In the genomic region with DNA sequence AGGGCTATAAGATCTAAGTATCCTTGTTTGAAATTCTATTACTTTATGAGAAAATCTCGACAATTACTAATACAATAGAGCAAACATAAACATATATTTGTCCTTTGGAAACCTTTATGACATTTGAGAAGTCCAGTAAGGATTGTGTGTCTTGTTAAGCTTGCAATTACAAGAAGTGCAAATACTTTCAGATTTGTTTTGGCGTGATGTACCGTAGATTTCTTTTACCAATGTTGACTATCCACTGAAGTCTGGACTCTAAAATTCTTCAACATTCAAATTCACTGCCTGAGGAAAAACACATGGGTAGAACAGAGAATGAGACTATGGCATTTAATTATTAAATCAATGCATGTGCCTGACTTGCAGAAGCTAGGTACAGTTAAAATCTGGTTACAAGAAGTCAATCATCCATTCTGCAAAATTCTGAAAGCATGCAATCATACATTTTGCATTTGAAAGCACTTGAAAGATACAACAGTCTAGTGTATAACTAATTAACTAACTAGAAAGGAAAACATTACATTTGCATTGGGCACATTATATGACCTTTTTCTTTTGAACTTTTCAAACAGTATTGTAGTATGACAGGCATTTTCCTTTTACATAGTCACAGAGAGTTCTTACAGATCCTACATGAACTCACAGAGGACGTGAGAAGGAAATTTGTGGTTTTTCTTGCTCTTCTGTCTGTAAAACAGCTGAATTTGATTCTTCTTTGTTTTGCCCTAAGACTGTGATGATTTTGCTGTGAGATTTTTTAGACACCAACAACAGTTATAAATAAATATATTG, we compare ENCODE assay signal across 14 cellular contexts.
A peak's percentile ranks its signal among the peaks of the same experiment; 100 is the strongest.
DNase-seq lines count a peak whose midpoint lies in the region; ATAC-seq and TF ChIP-seq lines count a peak whose summit lies in the region.
"Had no signal": no experiment of that assay in that cellular context is flagged by ENCODE, and none has a peak within 500 bp of the region (broad histone marks: within the 10 kb centered on the region; RNA-seq: fewer than 3 reads in every experiment).

No MANE protein-coding gene starts in this region.

- H3K4me2 ChIP-seq in DOHH2 (ENCODE audit: low read length), result peak overlapping the region; percentile 24; the same call in 1 of the 2 replicates
- H3K4me2 ChIP-seq in KMS-11, result peak overlapping the region; percentile 73
- H3K4me2 ChIP-seq in PC-9, result peak overlapping the region; percentile 72

- H3K9ac ChIP-seq in KMS-11, result no peak overlapping the region

- intact Hi-C loops in PC-9 (cut with micrococcal nuclease; ENCODE audit: unreplicated experiment), result no loop called here

- ATAC-seq in GM21360 (IDR thresholded peaks at IDR 0.05; ENCODE audit: unreplicated experiment), result no peak

- H2AFZ ChIP-seq in KMS-11 (ENCODE audit: low read depth), result no peak overlapping the region
- H2AFZ ChIP-seq in PC-9, result 0 out of 2 replicates have a peak overlapping the region, but pooled peaks have one; percentile 69

- POLR2A ChIA-PET in PC-9 (lab: Charles Lee; ENCODE audit: unreplicated experiment), result interaction anchor here (0.6 kb wide), 1 partner anchor 33 kb away, joined by 3 read pairs; no protein-coding TSS in a partner anchor

- H3K9me3 Mint-ChIP-seq in neural crest cell (peaks cover 8% of the 10 kb centered on the region), mesothelial cell of epicardium (peaks cover 11% of the 10 kb centered on the region)

- H3K36me3 ChIP-seq in DOHH2 (ENCODE audit: control insufficient read depth, low read length) (no peaks in the 10 kb centered on the region), KMS-11 (ENCODE audit: insufficient read depth) (no peaks in the 10 kb centered on the region), PC-9 (ENCODE audit: low read depth) (no peaks in the 10 kb centered on the region)

- H3K4me3 ChIP-seq in DOHH2 (ENCODE audit: low read length) (no peak overlapping the region), KMS-11 (IDR thresholded peaks at IDR 0.05; ENCODE audit: insufficient read depth, low read depth, low read length) (no peak overlapping the region), PC-9 (peak overlapping the region; percentile 55; the same call in 1 of the 2 replicates)

- H3K4me3 Mint-ChIP-seq in neural crest cell (no peak overlapping the region), mesothelial cell of epicardium (no peak overlapping the region)
- H3K4me3 Mint-ChIP-seq: CD4-positive, alpha-beta memory T cell had no signal

- CTCF ChIA-PET in PC-9 (lab: Charles Lee), result no interaction called here

- BruUV-seq in PC-9 (replicated peaks; lab: Mats Ljungman, UMichigan), result no TSS peak

- no peak for DNase-seq in PC-9
- no peak for DNase-seq in neural crest cell (ENCODE audit: low read depth, low spot score)
- DNase-seq in NOMO-1 treated with dmso at 0.1 percent for 144 hours (lab: John Stamatoyannopoulos, UW; ENCODE audit: unreplicated experiment), result no peak
- no peak for DNase-seq in CD1c-positive myeloid dendritic cell (ENCODE audit: extremely low spot score)
- DNase-seq in mesothelial cell of epicardium (ENCODE audit: low spot score in 2 of 2, unreplicated experiment in 2 of 2), result no peak
- DNase-seq: ACHN; CD4-positive, alpha-beta memory T cell; NCI-H1105 treated with DMSO at 0.1 percent for 48 hours; NCI-H1694; NCI-H2081 treated with DMSO at 0.1 percent for 48 hours; NK-92 treated with Interleukin-12 subunit alpha and Interleukin-12 subunit beta, amount 100 ng/mL, for 24 hours had no signal

- peaks cover 32% of the 10 kb centered on the region for H3K4me1 ChIP-seq in DOHH2 (ENCODE audit: control insufficient read depth, low read length)
- peaks cover 47% of the 10 kb centered on the region for H3K4me1 ChIP-seq in KMS-11 (ENCODE audit: low read depth, poor library complexity, severe bottlenecking)
- H3K4me1 ChIP-seq in PC-9 (replicated peaks; ENCODE audit: insufficient read depth), result no peaks in the 10 kb centered on the region

- H3K9me3 ChIP-seq in DOHH2 (ENCODE audit: control insufficient read depth, insufficient read depth, low read length), result no peaks in the 10 kb centered on the region; the same call in 1 of the 2 replicates
- no peaks in the 10 kb centered on the region for H3K9me3 ChIP-seq in PC-9 (ENCODE audit: insufficient read depth, low read depth)

- peaks cover 8% of the 10 kb centered on the region for H3K4me1 Mint-ChIP-seq in neural crest cell
- H3K4me1 Mint-ChIP-seq in mesothelial cell of epicardium, result no peaks in the 10 kb centered on the region
- H3K4me1 Mint-ChIP-seq: CD4-positive, alpha-beta memory T cell had no signal

- H3K9me2 ChIP-seq in DOHH2 (replicated peaks; ENCODE audit: control insufficient read depth, low read length) (no peaks in the 10 kb centered on the region), PC-9 (ENCODE audit: insufficient read depth) (no peaks in the 10 kb centered on the region)

- TF ChIP-seq CTCF in DOHH2 (IDR thresholded peaks at IDR 0.05; ENCODE audit: low read depth, low read length, poor library complexity, severe bottlenecking) (no peak), KMS-11 (conservative IDR thresholded peaks at IDR 0.05; ENCODE audit: low read depth, low read length) (no peak), PC-9 (conservative IDR thresholded peaks at IDR 0.05) (no peak), neural crest cell (conservative IDR thresholded peaks at IDR 0.05) (no peak), mesothelial cell of epicardium (IDR thresholded peaks at IDR 0.05; ENCODE audit: unreplicated experiment) (no peak)

- no peaks in the 10 kb centered on the region for H3K27me3 ChIP-seq in DOHH2 (ENCODE audit: control insufficient read depth, low read length)
- no peaks in the 10 kb centered on the region for H3K27me3 ChIP-seq in KMS-11 (ENCODE audit: insufficient read depth, low read depth)
- H3K27me3 ChIP-seq in PC-9 (ENCODE audit: insufficient read depth, low read depth), result no peaks in the 10 kb centered on the region

- no peaks in the 10 kb centered on the region for H4K20me1 ChIP-seq in DOHH2 (ENCODE audit: control insufficient read depth, insufficient read depth, low read depth, low read length)
- H4K20me1 ChIP-seq in KMS-11 (ENCODE audit: insufficient read depth), result no peaks in the 10 kb centered on the region
- no peaks in the 10 kb centered on the region for H4K20me1 ChIP-seq in PC-9 (ENCODE audit: insufficient read depth)

- no peaks in the 10 kb centered on the region for H3K27me3 Mint-ChIP-seq in neural crest cell (ENCODE audit: low read depth)
- H3K27me3 Mint-ChIP-seq in mesothelial cell of epicardium (ENCODE audit: low read depth), result no peaks in the 10 kb centered on the region

- H3F3A ChIP-seq in DOHH2 (ENCODE audit: control insufficient read depth, insufficient read depth) (no peaks in the 10 kb centered on the region), PC-9 (ENCODE audit: insufficient read depth, low read depth) (no peaks in the 10 kb centered on the region)

- H3K36me3 Mint-ChIP-seq in neural crest cell (ENCODE audit: low read depth), result peaks cover 16% of the 10 kb centered on the region
- H3K36me3 Mint-ChIP-seq in mesothelial cell of epicardium, result no peaks in the 10 kb centered on the region
- H3K36me3 Mint-ChIP-seq: CD4-positive, alpha-beta memory T cell had no signal

- H3K27ac ChIP-seq in DOHH2 (ENCODE audit: low read depth, low read length) (peak overlapping the region; percentile 63), KMS-11 (peak overlapping the region; percentile 10; the same call in 1 of the 2 replicates), PC-9 (no peak overlapping the region)

- peak overlapping the region; percentile 54 for H3K27ac Mint-ChIP-seq in neural crest cell (ENCODE audit: unreplicated experiment)
- no peak overlapping the region for H3K27ac Mint-ChIP-seq in mesothelial cell of epicardium
- H3K27ac Mint-ChIP-seq: CD4-positive, alpha-beta memory T cell had no signal

- no peaks in the 10 kb centered on the region for H3K79me2 ChIP-seq in DOHH2 (ENCODE audit: control insufficient read depth, low read length)
- no peaks in the 10 kb centered on the region for H3K79me2 ChIP-seq in KMS-11 (ENCODE audit: insufficient read depth, low read depth)
- no peaks in the 10 kb centered on the region for H3K79me2 ChIP-seq in PC-9 (ENCODE audit: low read depth)
